Comparison of ENCODE assay signal across 8 cellular contexts in genomic region chr17:28893248-28894183, GRCh38. TPM values are rescaled to one million over a fixed set of nuclear protein-coding genes. Genes with fewer than 3 reads are reported as not detected.
DNase-seq lines count a peak whose midpoint lies in the region; ATAC-seq, FAIRE-seq and TF ChIP-seq lines count a peak whose summit lies in the region.
"Not testable (repeated sequence)": the region's sequence is repeated elsewhere in the genome, so short reads cannot be mapped to it uniquely, and the experiment has no call there.

No MANE protein-coding gene starts in this region.

- peaks cover 22% of the 10 kb centered on the region for H3K27me3 Mint-ChIP-seq in GM23338 (ENCODE audit: insufficient read depth, low read depth, poor library complexity)
- not testable (repeated sequence) for H3K27me3 Mint-ChIP-seq in activated CD4-positive, alpha-beta memory T cell treated with anti-CD3 and anti-CD28 coated beads for 36 hours; astrocyte (ENCODE audit: low read depth, unreplicated experiment)

- H3K79me2 ChIP-seq in GM23338 (replicated peaks; ENCODE audit: insufficient read depth) (peaks cover 31% of the 10 kb centered on the region), OCI-LY7 (ENCODE audit: insufficient read depth, low read depth, low read length) (peaks cover 38% of the 10 kb centered on the region)
- H3K79me2 ChIP-seq in astrocyte (ENCODE audit: insufficient read depth, low read length) = not testable (repeated sequence)

- intact Hi-C loops in A673 (cut with micrococcal nuclease; ENCODE audit: unreplicated experiment); OCI-LY7 (cut with micrococcal nuclease; ENCODE audit: unreplicated experiment): not testable (repeated sequence)
- intact Hi-C loops in activated CD4-positive, alpha-beta memory T cell treated with anti-CD3 and anti-CD28 coated beads for 36 hours (cut with micrococcal nuclease) = loop anchor here (1.0 kb wide), 2 partner anchors 17 to 33 kb away; no protein-coding TSS in a partner anchor

- H3K27ac Mint-ChIP-seq in GM23338 = peak overlapping the region; percentile 23; the same call in 1 of the 2 replicates
- H3K27ac Mint-ChIP-seq in activated CD4-positive, alpha-beta memory T cell treated with anti-CD3 and anti-CD28 coated beads for 36 hours = peak overlapping the region; percentile 99
- H3K27ac Mint-ChIP-seq in astrocyte (ENCODE audit: unreplicated experiment) = peak overlapping the region; percentile 41
- H3K27ac Mint-ChIP-seq in stimulated activated effector memory CD8-positive, alpha-beta T cell treated with anti-CD3 and anti-CD28 coated beads, Interleukin-12 subunit alpha, Interleukin-12 subunit beta, amount 100 ng/mL, for 72 hours = peak overlapping the region; percentile 100

- H3K9me2 ChIP-seq in GM23338 (ENCODE audit: insufficient read depth); OCI-LY7 (ENCODE audit: insufficient read depth, low read length): not testable (repeated sequence)

- H3K4me3 Mint-ChIP-seq in GM23338; astrocyte (ENCODE audit: unreplicated experiment): not testable (repeated sequence)
- peak overlapping the region; percentile 70 for H3K4me3 Mint-ChIP-seq in activated CD4-positive, alpha-beta memory T cell treated with anti-CD3 and anti-CD28 coated beads for 36 hours
- peak overlapping the region; percentile 79 for H3K4me3 Mint-ChIP-seq in stimulated activated effector memory CD8-positive, alpha-beta T cell treated with anti-CD3 and anti-CD28 coated beads, Interleukin-12 subunit alpha, Interleukin-12 subunit beta, amount 100 ng/mL, for 72 hours

- H3K4me1 ChIP-seq in A673 (ENCODE audit: insufficient read depth, low read length, poor library complexity, severe bottlenecking) = peaks cover 32% of the 10 kb centered on the region
- peaks cover 19% of the 10 kb centered on the region for H3K4me1 ChIP-seq in GM23338 (ENCODE audit: insufficient read depth)
- peaks cover 75% of the 10 kb centered on the region for H3K4me1 ChIP-seq in OCI-LY7 (ENCODE audit: insufficient read depth, low read length, poor library complexity, severe bottlenecking)
- H3K4me1 ChIP-seq in astrocyte (ENCODE audit: insufficient read depth, low read length) = not testable (repeated sequence)
- peaks cover 7 to 25% of the 10 kb centered on the region in 2 donors for H3K4me1 ChIP-seq in muscle layer of duodenum (ENCODE audit: control insufficient read depth in 1 of 2, insufficient read depth in 2 of 2, low read length in 2 of 2)

- H3K36me3 Mint-ChIP-seq in GM23338 (ENCODE audit: low read depth) = peaks cover 31% of the 10 kb centered on the region
- H3K36me3 Mint-ChIP-seq in activated CD4-positive, alpha-beta memory T cell treated with anti-CD3 and anti-CD28 coated beads for 36 hours = peaks cover 13% of the 10 kb centered on the region
- H3K36me3 Mint-ChIP-seq in astrocyte (ENCODE audit: low read depth, unreplicated experiment) = not testable (repeated sequence)
- peaks cover 58% of the 10 kb centered on the region for H3K36me3 Mint-ChIP-seq in stimulated activated effector memory CD8-positive, alpha-beta T cell treated with anti-CD3 and anti-CD28 coated beads, Interleukin-12 subunit alpha, Interleukin-12 subunit beta, amount 100 ng/mL, for 72 hours

- CTCF ChIA-PET in A673 (lab: Charles Lee) = interaction anchor here (0.6 to 1.3 kb wide), 4 partner anchors 9 to 409 kb away, joined by 3 to 7 read pairs (median 4); no protein-coding TSS in a partner anchor
- CTCF ChIA-PET in OCI-LY7 (lab: Charles Lee; ENCODE audit: unreplicated experiment) = interaction anchor here (0.6 to 1.4 kb wide), 2 partner anchors 8 to 51 kb away, joined by 5 to 8 read pairs; no protein-coding TSS in a partner anchor
- CTCF ChIA-PET in activated CD4-positive, alpha-beta memory T cell treated with anti-CD3 and anti-CD28 coated beads for 36 hours (lab: Charles Lee) = interaction anchor here (0.6 to 3.0 kb wide), 13 partner anchors 9 to 171 kb away, joined by 3 to 17 read pairs (median 4); partner anchors contain the start of genes DHRS13 and TLCD1

- not testable (repeated sequence) for H3K9me3 ChIP-seq in A673 (ENCODE audit: low read depth, low read length, poor library complexity, severe bottlenecking); OCI-LY7 (ENCODE audit: low read length); astrocyte (ENCODE audit: insufficient read depth, low read depth, low read length); muscle layer of duodenum (ENCODE audit: control insufficient read depth in 1 of 2, low read length in 2 of 2)

- H2AFZ ChIP-seq in GM23338; OCI-LY7 (ENCODE audit: low read length); astrocyte (ENCODE audit: low read depth, low read length): not testable (repeated sequence)

- peaks cover 31% of the 10 kb centered on the region for H3K4me1 Mint-ChIP-seq in GM23338
- peaks cover 64% of the 10 kb centered on the region for H3K4me1 Mint-ChIP-seq in activated CD4-positive, alpha-beta memory T cell treated with anti-CD3 and anti-CD28 coated beads for 36 hours (ENCODE audit: low read depth)
- peaks cover 11% of the 10 kb centered on the region for H3K4me1 Mint-ChIP-seq in astrocyte (ENCODE audit: low read depth, unreplicated experiment)
- peaks cover 63% of the 10 kb centered on the region for H3K4me1 Mint-ChIP-seq in stimulated activated effector memory CD8-positive, alpha-beta T cell treated with anti-CD3 and anti-CD28 coated beads, Interleukin-12 subunit alpha, Interleukin-12 subunit beta, amount 100 ng/mL, for 72 hours

- H3K4me2 ChIP-seq in GM23338; astrocyte (ENCODE audit: low read length): not testable (repeated sequence)
- H3K4me2 ChIP-seq in OCI-LY7 (ENCODE audit: low read length) = peak overlapping the region; percentile 71

- POLR2A ChIA-PET in A673 (lab: Charles Lee; ENCODE audit: low non-redundant PET) (interaction anchor here (0.6 kb wide), 1 partner anchor 71 kb away, joined by 3 read pairs; no protein-coding TSS in a partner anchor), OCI-LY7 (lab: Charles Lee) (interaction anchor here (0.6 to 1.7 kb wide), 11 partner anchors 23 to 1036 kb away, joined by 3 to 7 read pairs (median 4); partner anchors contain the start of gene FAM222B)
- POLR2A ChIA-PET in activated CD4-positive, alpha-beta memory T cell treated with anti-CD3 and anti-CD28 coated beads for 36 hours (lab: Charles Lee) = interaction anchor here (1.0 to 1.8 kb wide), 5 partner anchors 8 to 166 kb away, joined by 4 to 10 read pairs (median 5); partner anchors contain the start of genes PHF12 and TLCD1

- H3K4me3 ChIP-seq in A673 (ENCODE audit: low read depth, low read length, poor library complexity, severe bottlenecking); GM23338; astrocyte (ENCODE audit: insufficient read depth, low read depth, low read length); fibroblast of villous mesenchyme (ENCODE audit: low read depth, low read length); muscle layer of duodenum (ENCODE audit: low read depth in 1 of 2, low read length in 2 of 2): not testable (repeated sequence)
- H3K4me3 ChIP-seq in OCI-LY7 (ENCODE audit: low read depth, low read length, poor library complexity, severe bottlenecking) = peak overlapping the region; percentile 53

- not testable (repeated sequence) for FAIRE-seq in astrocyte (lab: Jason Lieb, UNC)

- H3K9ac ChIP-seq in astrocyte (ENCODE audit: low read length) = not testable (repeated sequence)

- H3K27me3 ChIP-seq in A673 (replicated peaks; ENCODE audit: insufficient read depth, low read depth, low read length, poor library complexity); GM23338 (ENCODE audit: insufficient read depth); astrocyte (ENCODE audit: insufficient read depth, low read length); muscle layer of duodenum (ENCODE audit: low read depth, low read length): not testable (repeated sequence)

- peaks cover 15% of the 10 kb centered on the region for H4K20me1 ChIP-seq in GM23338 (replicated peaks; ENCODE audit: insufficient read depth)
- H4K20me1 ChIP-seq in OCI-LY7 (ENCODE audit: insufficient read depth, low read length) = not testable (repeated sequence)
- peaks cover 30% of the 10 kb centered on the region for H4K20me1 ChIP-seq in astrocyte (ENCODE audit: insufficient read depth, low read length)

- not testable (repeated sequence) for BruUV-seq in A673 (replicated peaks; lab: Mats Ljungman, UMichigan); OCI-LY7 (replicated peaks; lab: Mats Ljungman, UMichigan)

- not testable (repeated sequence) for ATAC-seq in GM23338
- ATAC-seq in stimulated activated effector memory CD8-positive, alpha-beta T cell treated with anti-CD3 and anti-CD28 coated beads, Interleukin-12 subunit alpha, Interleukin-12 subunit beta, amount 100 ng/mL, for 72 hours = peak; percentile 36

- H3K27ac ChIP-seq in A673 (ENCODE audit: low read depth, low read length, poor library complexity, severe bottlenecking) = peak overlapping the region; percentile 54
- not testable (repeated sequence) for H3K27ac ChIP-seq in GM23338 (ENCODE audit: low read depth); astrocyte (ENCODE audit: low read depth, low read length)
- H3K27ac ChIP-seq in OCI-LY7 (ENCODE audit: low read depth, low read length, poor library complexity, severe bottlenecking) = peak overlapping the region; percentile 91
- H3K27ac ChIP-seq in muscle layer of duodenum (ENCODE audit: low read length) = peak overlapping the region; percentile 72

- H3K9me3 Mint-ChIP-seq in GM23338; activated CD4-positive, alpha-beta memory T cell treated with anti-CD3 and anti-CD28 coated beads for 36 hours; astrocyte (ENCODE audit: unreplicated experiment); stimulated activated effector memory CD8-positive, alpha-beta T cell treated with anti-CD3 and anti-CD28 coated beads, Interleukin-12 subunit alpha, Interleukin-12 subunit beta, amount 100 ng/mL, for 72 hours: not testable (repeated sequence)

- DNase-seq in A673 (ENCODE audit: low spot score); GM23338 (ENCODE audit: low spot score); astrocyte (ENCODE audit: low read depth): not testable (repeated sequence)
- peak; percentile 54 for DNase-seq in OCI-LY7 (ENCODE audit: low spot score)
- DNase-seq in activated CD4-positive, alpha-beta memory T cell treated with anti-CD3 and anti-CD28 coated beads for 36 hours = peak; percentile 71
- peak; percentile 42 for DNase-seq in fibroblast of villous mesenchyme (ENCODE audit: low read depth)
- DNase-seq in stimulated activated effector memory CD8-positive, alpha-beta T cell treated with anti-CD3 and anti-CD28 coated beads, Interleukin-12 subunit alpha, Interleukin-12 subunit beta, amount 100 ng/mL, for 72 hours (ENCODE audit: low spot score in 2 of 2) = peak in 1 of 2 donors; percentile 67

- not testable (repeated sequence) for H3K36me3 ChIP-seq in A673 (ENCODE audit: insufficient read depth, low read length, poor library complexity, severe bottlenecking); GM23338 (ENCODE audit: insufficient read depth); astrocyte (ENCODE audit: insufficient read depth, low read length); muscle layer of duodenum (ENCODE audit: control insufficient read depth in 1 of 2, insufficient read depth in 2 of 2, low read length in 2 of 2)
- H3K36me3 ChIP-seq in OCI-LY7 (ENCODE audit: insufficient read depth, low read length) = peaks cover 25% of the 10 kb centered on the region

- not testable (repeated sequence) for TF ChIP-seq CTCF in A673 (conservative IDR thresholded peaks at IDR 0.05; ENCODE audit: low read depth, low read length); GM23338 (conservative IDR thresholded peaks at IDR 0.05; ENCODE audit: low read depth in 2 of 2); OCI-LY7 (conservative IDR thresholded peaks at IDR 0.05; ENCODE audit: low read length); astrocyte (IDR thresholded peaks at IDR 0.05; ENCODE audit: insufficient read depth, low read depth, low read length); fibroblast of villous mesenchyme (IDR thresholded peaks at IDR 0.05; ENCODE audit: insufficient read depth, low read depth, low read length)

- peaks cover 29% of the 10 kb centered on the region for H3F3A ChIP-seq in GM23338 (replicated peaks; ENCODE audit: low read depth)

RNA-seq across cellular contexts. Expression of gene FLOT2, which starts 4.0 kb away (rescaled TPM):
- total RNA-seq in A673 (2021) (79.1 and 112 TPM in 2 replicates), OCI-LY7 (2022) (110 and 122 TPM in 2 replicates), astrocyte (84.4 and 87.3 TPM in 2 replicates), fibroblast of villous mesenchyme (39.6 and 43.6 TPM in 2 replicates)
- total RNA-seq in GM23338 (2014; rRNA removed; shearing (Covaris generic)) = 66.1 and 66.3 TPM in 2 replicates
- 49.8 and 51.0 TPM in 2 replicates for polyA plus RNA-seq in GM23338 (2016; fragmentation: Nextera tagmentation; extraction: Ambion mirVana)
- total RNA-seq in OCI-LY7 (2014; rRNA removed; shearing (Covaris generic)) = 43.5 and 46.5 TPM in 2 replicates
- 100 to 1,000 TPM; 110 to 118 TPM for total RNA-seq in activated CD4-positive, alpha-beta memory T cell treated with anti-CD3 and anti-CD28 coated beads for 36 hours

RNA-seq across cellular contexts. Expression of gene DHRS13, which starts 9.4 kb away (rescaled TPM):
- 37.3 and 41.9 TPM in 2 replicates for total RNA-seq in A673 (2021)
- total RNA-seq in GM23338 (2014; rRNA removed; shearing (Covaris generic)) = 31.3 and 34.2 TPM in 2 replicates
- polyA plus RNA-seq in GM23338 (2016; fragmentation: Nextera tagmentation; extraction: Ambion mirVana) = 5.4 and 7.0 TPM in 2 replicates
- 27.1 and 28.4 TPM in 2 replicates for total RNA-seq in OCI-LY7 (2014; rRNA removed; shearing (Covaris generic))
- total RNA-seq in OCI-LY7 (2022) = 27.2 and 29.2 TPM in 2 replicates
- 10 to 100 TPM; 18.0 to 20.6 TPM for total RNA-seq in activated CD4-positive, alpha-beta memory T cell treated with anti-CD3 and anti-CD28 coated beads for 36 hours
- total RNA-seq in astrocyte = 4.3 and 4.5 TPM in 2 replicates
- total RNA-seq in fibroblast of villous mesenchyme = 2.6 and 3.5 TPM in 2 replicates

RNA-seq across cellular contexts. Expression of gene ERAL1, which starts 38.7 kb away (rescaled TPM):
- 80.5 and 85.2 TPM in 2 replicates for total RNA-seq in A673 (2021)
- 118 and 121 TPM in 2 replicates for total RNA-seq in GM23338 (2014; rRNA removed; shearing (Covaris generic))
- polyA plus RNA-seq in GM23338 (2016; fragmentation: Nextera tagmentation; extraction: Ambion mirVana) = 77.1 and 77.5 TPM in 2 replicates
- 25.0 and 30.8 TPM in 2 replicates for total RNA-seq in OCI-LY7 (2014; rRNA removed; shearing (Covaris generic))
- 58.0 and 62.1 TPM in 2 replicates for total RNA-seq in OCI-LY7 (2022)
- total RNA-seq in activated CD4-positive, alpha-beta memory T cell treated with anti-CD3 and anti-CD28 coated beads for 36 hours = 10 to 100 TPM; 43.0 to 48.5 TPM
- 38.2 and 38.4 TPM in 2 replicates for total RNA-seq in astrocyte
- total RNA-seq in fibroblast of villous mesenchyme = 29.6 and 39.3 TPM in 2 replicates

RNA-seq across cellular contexts. Expression of gene FAM222B, which starts 50.9 kb away (rescaled TPM):
- total RNA-seq in A673 (2021) (27.3 and 31.8 TPM in 2 replicates), OCI-LY7 (2022) (15.2 and 19.7 TPM in 2 replicates), astrocyte (51.4 and 53.0 TPM in 2 replicates), fibroblast of villous mesenchyme (5.5 and 6.9 TPM in 2 replicates)
- 78.5 and 87.3 TPM in 2 replicates for total RNA-seq in GM23338 (2014; rRNA removed; shearing (Covaris generic))
- 61.8 and 63.7 TPM in 2 replicates for polyA plus RNA-seq in GM23338 (2016; fragmentation: Nextera tagmentation; extraction: Ambion mirVana)
- total RNA-seq in OCI-LY7 (2014; rRNA removed; shearing (Covaris generic)) = 4.0 and 4.6 TPM in 2 replicates
- 10 to 100 TPM; 18.6 to 21.5 TPM for total RNA-seq in activated CD4-positive, alpha-beta memory T cell treated with anti-CD3 and anti-CD28 coated beads for 36 hours

RNA-seq across cellular contexts. Expression of gene PHF12, which starts 57.8 kb away (rescaled TPM):
- total RNA-seq in A673 (2021) = 63.3 and 73.4 TPM in 2 replicates
- 41.0 and 45.4 TPM in 2 replicates for total RNA-seq in GM23338 (2014; rRNA removed; shearing (Covaris generic))
- 19.7 and 20.8 TPM in 2 replicates for polyA plus RNA-seq in GM23338 (2016; fragmentation: Nextera tagmentation; extraction: Ambion mirVana)
- total RNA-seq in OCI-LY7 (2014; rRNA removed; shearing (Covaris generic)) = 40.6 and 43.2 TPM in 2 replicates
- 62.5 and 66.7 TPM in 2 replicates for total RNA-seq in OCI-LY7 (2022)
- 10 to 100 TPM; 44.0 to 44.8 TPM for total RNA-seq in activated CD4-positive, alpha-beta memory T cell treated with anti-CD3 and anti-CD28 coated beads for 36 hours
- total RNA-seq in astrocyte = 41.6 and 46.7 TPM in 2 replicates
- 22.5 and 23.2 TPM in 2 replicates for total RNA-seq in fibroblast of villous mesenchyme

Comparison
In these comparisons a context has a peak if more than half of its experiments do, and no peak if none do; other contexts are left out.
1. H3K27ac Mint-ChIP-seq: peak in every context shown above with its lines; median percentile 100 in stimulated activated effector memory CD8-positive, alpha-beta T cell treated with anti-CD3 and anti-CD28 coated beads, Interleukin-12 subunit alpha, Interleukin-12 subunit beta, amount 100 ng/mL, for 72 hours; 99 in activated CD4-positive, alpha-beta memory T cell treated with anti-CD3 and anti-CD28 coated beads for 36 hours; 41 in astrocyte; 23 in GM23338.